Comparison of ENCODE assay signal across 20 cellular contexts in the genomic region with DNA sequence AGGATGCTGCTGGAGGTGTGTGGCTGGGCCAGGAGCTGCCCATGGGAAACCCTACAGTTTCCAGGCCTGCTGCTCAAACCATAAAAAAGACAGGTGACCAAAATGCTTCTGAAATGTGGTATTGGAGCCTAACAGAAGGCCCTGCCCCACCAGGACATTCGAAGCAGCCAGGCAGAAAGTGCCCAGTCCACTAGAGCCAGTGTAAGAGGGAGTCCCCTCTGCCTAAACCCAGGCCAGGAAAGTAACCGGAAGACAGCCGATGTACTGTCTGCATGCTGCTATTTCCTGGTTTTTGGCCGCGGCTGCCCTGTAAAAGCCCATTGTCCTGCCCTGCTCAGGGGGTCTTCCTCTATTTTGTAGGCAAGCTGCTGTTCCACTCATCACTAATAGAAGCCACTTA.
"Had no signal": no experiment of that assay in that cellular context is flagged by ENCODE, and none has a peak within 500 bp of the region (broad histone marks: within the 10 kb centered on the region; RNA-seq: fewer than 3 reads in every experiment).

No MANE protein-coding gene starts in this region.

- H3K9me3 ChIP-seq: neutrophil, ovary, prostate gland, right lobe of liver, tibial artery, upper lobe of left lung, vagina had no signal

- ATAC-seq: left colon; right lobe of liver; stimulated activated memory B cell treated with anti-CD40 and anti-IgM and Interleukin-4, amounts not matched to agents 10 μg/mL and 1 μg/mL and 100 μg/mL, for 72 hours had no signal

- H3K9me3 Mint-ChIP-seq: endodermal cell, mesothelial cell of epicardium, nephron progenitor cell had no signal

- H3K27me3 ChIP-seq: hepatocyte, neutrophil, ovary, right lobe of liver, tibial artery, upper lobe of left lung, vagina had no signal

- H2AFZ ChIP-seq: hepatocyte had no signal

- H3K4me2 ChIP-seq: hepatocyte had no signal

- H3K79me2 ChIP-seq: hepatocyte had no signal

- FAIRE-seq: endothelial cell of umbilical vein had no signal

- H3K4me3 Mint-ChIP-seq: central memory CD8-positive, alpha-beta T cell; dendritic cell treated with granulocyte-macrophage colony-stimulating factor and Interleukin-4, amounts not matched to agents 40 ng/mL and 50 ng/mL, for 4 days; endodermal cell; mesothelial cell of epicardium; nephron progenitor cell; stimulated activated memory B cell treated with anti-CD40 and anti-IgM and Interleukin-4, amounts not matched to agents 10 μg/mL and 1 μg/mL and 100 μg/mL, for 72 hours; stimulated activated naive CD8-positive, alpha-beta T cell treated with anti-CD3 and anti-CD28 coated beads, Interleukin-15, Interleukin-2, amounts not matched to agents 100 ng/mL and 50 ng/mL, for 24 hours had no signal

- H3K27ac ChIP-seq: hepatocyte, neutrophil, ovary, prostate gland, right lobe of liver, tibial artery, upper lobe of left lung, vagina had no signal

- H3K36me3 ChIP-seq: neutrophil, ovary, prostate gland, right lobe of liver, tibial artery, upper lobe of left lung, vagina had no signal

- DNase-seq: endodermal cell; erythroblast; foreskin melanocyte; left colon; nephron progenitor cell; ovary; stimulated activated CD4-positive, alpha-beta T cell treated with anti-CD3 and anti-CD28 coated beads, Interleukin-4, amount 100 ng/mL, for 1 hour; upper lobe of left lung had no signal

- H3K27ac Mint-ChIP-seq: dendritic cell treated with granulocyte-macrophage colony-stimulating factor and Interleukin-4, amounts not matched to agents 40 ng/mL and 50 ng/mL, for 4 days; endodermal cell; mesothelial cell of epicardium; nephron progenitor cell; stimulated activated memory B cell treated with anti-CD40 and anti-IgM and Interleukin-4, amounts not matched to agents 10 μg/mL and 1 μg/mL and 100 μg/mL, for 72 hours; stimulated activated naive CD8-positive, alpha-beta T cell treated with anti-CD3 and anti-CD28 coated beads, Interleukin-15, Interleukin-2, amounts not matched to agents 100 ng/mL and 50 ng/mL, for 24 hours had no signal

- H3K4me3 ChIP-seq: hepatocyte, ovary, prostate gland, right lobe of liver, tibial artery, upper lobe of left lung, vagina had no signal

- H3K4me1 ChIP-seq: prostate gland, right lobe of liver, tibial artery, upper lobe of left lung, vagina had no signal

- H3K4me1 Mint-ChIP-seq: central memory CD8-positive, alpha-beta T cell; endodermal cell; nephron progenitor cell; stimulated activated memory B cell treated with anti-CD40 and anti-IgM and Interleukin-4, amounts not matched to agents 10 μg/mL and 1 μg/mL and 100 μg/mL, for 72 hours had no signal

- H3K36me3 Mint-ChIP-seq: mesothelial cell of epicardium; stimulated activated memory B cell treated with anti-CD40 and anti-IgM and Interleukin-4, amounts not matched to agents 10 μg/mL and 1 μg/mL and 100 μg/mL, for 72 hours had no signal

- H3K27me3 Mint-ChIP-seq: central memory CD8-positive, alpha-beta T cell; dendritic cell treated with granulocyte-macrophage colony-stimulating factor and Interleukin-4, amounts not matched to agents 40 ng/mL and 50 ng/mL, for 4 days; stimulated activated memory B cell treated with anti-CD40 and anti-IgM and Interleukin-4, amounts not matched to agents 10 μg/mL and 1 μg/mL and 100 μg/mL, for 72 hours; stimulated activated naive CD8-positive, alpha-beta T cell treated with anti-CD3 and anti-CD28 coated beads, Interleukin-15, Interleukin-2, amounts not matched to agents 100 ng/mL and 50 ng/mL, for 24 hours had no signal
